19 cellular contexts compared by ENCODE assay signal in the genomic region with DNA sequence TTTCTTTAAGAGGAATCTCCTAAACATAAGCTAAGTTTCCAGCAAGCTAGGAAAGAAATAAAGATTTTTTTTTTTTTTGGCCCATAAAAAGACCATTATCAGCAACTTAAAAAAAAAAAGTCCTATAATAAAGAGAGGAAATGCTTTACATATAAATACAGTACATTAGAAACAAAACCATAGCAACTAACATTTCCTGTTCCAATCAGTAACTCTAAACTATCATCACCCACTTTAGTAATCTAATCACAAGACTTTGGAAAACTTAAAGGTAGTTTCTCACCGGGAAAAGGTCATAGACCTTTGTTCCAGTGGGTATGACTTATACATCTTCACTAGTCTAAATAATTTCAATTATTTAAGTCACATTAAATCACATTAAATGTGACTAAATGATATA. TPM values are rescaled to one million over a fixed set of nuclear protein-coding genes. Genes with fewer than 3 reads are reported as not detected.
DNase-seq lines count a peak whose midpoint lies in the region; ATAC-seq, FAIRE-seq and TF ChIP-seq lines count a peak whose summit lies in the region.
"Had no signal": no experiment of that assay in that cellular context is flagged by ENCODE, and none has a peak within 500 bp of the region (broad histone marks: within the 10 kb centered on the region; RNA-seq: fewer than 3 reads in every experiment).

No MANE protein-coding gene starts in this region.

- no peaks in the 10 kb centered on the region for H3K27me3 ChIP-seq in smooth muscle cell (ENCODE audit: low read depth)
- H3K27me3 ChIP-seq: BLaER1 treated with 17β-estradiol and CSF1 and Interleukin-3, amounts not matched to agents 10 nM and 100 nM had no signal

- H3K9me3 ChIP-seq in smooth muscle cell (replicated peaks; ENCODE audit: low read depth): no peaks in the 10 kb centered on the region
- H3K9me3 ChIP-seq: Caco-2 had no signal

- H3K9ac ChIP-seq in smooth muscle cell (ENCODE audit: low read depth): no peak overlapping the region
- H3K9ac ChIP-seq: BLaER1 treated with 17β-estradiol and CSF1 and Interleukin-3, amounts not matched to agents 10 nM and 100 nM; KMS-11 had no signal

- no peak for TF ChIP-seq CTCF in smooth muscle cell (IDR thresholded peaks at IDR 0.05; ENCODE audit: borderline replicate concordance, insufficient read depth, poor library complexity, severe bottlenecking)

- H2AFZ ChIP-seq in smooth muscle cell (ENCODE audit: low read depth): no peak overlapping the region

- no peak for FAIRE-seq in urothelium cell line (lab: Jason Lieb, UNC)
- FAIRE-seq: H1, HTR-8/SVneo, RCC 7860 had no signal

- H3K4me1 ChIP-seq in smooth muscle cell (ENCODE audit: low read depth): no peaks in the 10 kb centered on the region
- H3K4me1 ChIP-seq: BLaER1 treated with 17β-estradiol and CSF1 and Interleukin-3, amounts not matched to agents 10 nM and 100 nM had no signal

- ATAC-seq in left colon: peak; percentile 34
- ATAC-seq: HCT116 had no signal

- 94% methylated on average over 1 of the region's 1 CpG for WGBS in smooth muscle cell (ENCODE audit: low lambda C conversion rate)

- H3K27ac ChIP-seq in smooth muscle cell (ENCODE audit: low read depth): no peak overlapping the region
- H3K27ac ChIP-seq: BLaER1 treated with 17β-estradiol and CSF1 and Interleukin-3, amounts not matched to agents 10 nM and 100 nM; KMS-11 had no signal

- peaks cover 98% of the 10 kb centered on the region for H3K79me2 ChIP-seq in smooth muscle cell (ENCODE audit: low read depth)

- no peak overlapping the region for H3K4me3 ChIP-seq in smooth muscle cell
- H3K4me3 ChIP-seq: BLaER1 treated with 17β-estradiol and CSF1 and Interleukin-3, amounts not matched to agents 10 nM and 100 nM had no signal

- peak; percentile 82 for DNase-seq in NCI-H2029 (lab: John Stamatoyannopoulos, UW)
- DNase-seq in NCI-H2029 treated with DMSO at 0.1 percent for 48 hours (lab: John Stamatoyannopoulos, UW): no peak
- peak; percentile 8 for DNase-seq in HT-29 (ENCODE audit: low spot score)
- DNase-seq in NCI-H748 (lab: John Stamatoyannopoulos, UW; ENCODE audit: unreplicated experiment): peak; percentile 69
- DNase-seq in left colon: no peak
- DNase-seq in smooth muscle cell (lab: John Stamatoyannopoulos, UW; ENCODE audit: unreplicated experiment): no peak
- DNase-seq in MV-4-11 (lab: John Stamatoyannopoulos, UW): no peak
- DNase-seq in urothelium cell line (ENCODE audit: low spot score): no peak
- DNase-seq: Caco-2; CD4-positive, alpha-beta memory T cell; DMS 273 treated with DMSO at 0.1 percent for 48 hours; IMR-90; NCI-H2171 treated with DMSO at 0.1 percent for 48 hours had no signal

- H3F3A ChIP-seq in smooth muscle cell (ENCODE audit: low read depth): peaks cover 11% of the 10 kb centered on the region

- intact Hi-C loops in left colon (cut with DNase I, micrococcal nuclease): no loop called here

- peaks cover 6% of the 10 kb centered on the region for H3K36me3 ChIP-seq in smooth muscle cell (ENCODE audit: low read depth)

- H3K4me2 ChIP-seq in smooth muscle cell: no peak overlapping the region
- H3K4me2 ChIP-seq: BLaER1 treated with 17β-estradiol and CSF1 and Interleukin-3, amounts not matched to agents 10 nM and 100 nM; KMS-11 had no signal

- H4K20me1 ChIP-seq in smooth muscle cell (ENCODE audit: low read depth): peaks cover 96% of the 10 kb centered on the region

RNA-seq across cellular contexts. Expression of a gene that starts 11.1 kb away (rescaled TPM):
- total RNA-seq in HT-29 (2014; rRNA removed; shearing (Covaris generic)): 4.6 and 6.4 TPM in 2 replicates
- total RNA-seq in left colon: 10 to 100 TPM; 47.4 to 59.1 TPM
- 23.7 and 28.8 TPM in 2 replicates for total RNA-seq in smooth muscle cell
- polyA plus RNA-seq in smooth muscle cell: 22.8 and 23.9 TPM in 2 replicates

Comparison
In these comparisons a context has a peak if more than half of its experiments do, and no peak if none do; other contexts are left out.
1. DNase-seq: peak in NCI-H2029 (single experiment), HT-29 (single experiment) and NCI-H748 (single experiment); none in NCI-H2029 treated with DMSO at 0.1 percent for 48 hours (single experiment), left colon (0 of 2), smooth muscle cell (single experiment), MV-4-11 (single experiment) and urothelium cell line (single experiment).